10 cellular contexts compared by ENCODE assay signal in genomic region chr7:13017881-13018280, GRCh38.
DNase-seq lines count a peak whose midpoint lies in the region; ATAC-seq and TF ChIP-seq lines count a peak whose summit lies in the region.
"Had no signal": no experiment of that assay in that cellular context is flagged by ENCODE, and none has a peak within 500 bp of the region (broad histone marks: within the 10 kb centered on the region; RNA-seq: fewer than 3 reads in every experiment).

No MANE protein-coding gene starts in this region.

- POLR2A ChIA-PET in CD4-positive, alpha-beta memory T cell (lab: Charles Lee; ENCODE audit: partially characterized antibody): no interaction called here

- no peaks in the 10 kb centered on the region for H3K4me1 Mint-ChIP-seq in CD4-positive, alpha-beta memory T cell

- peak overlapping the region; percentile 29 for H3K4me3 ChIP-seq in HUES6 (ENCODE audit: low read depth, low read length)
- no peak overlapping the region for H3K4me3 ChIP-seq in brain microvascular endothelial cell (ENCODE audit: low read depth, low read length)
- H3K4me3 ChIP-seq in smooth muscle cell: peak overlapping the region; percentile 28
- H3K4me3 ChIP-seq in CD4-positive, alpha-beta memory T cell (ENCODE audit: low read length in 2 of 2): no peak overlapping the region

- H3F3A ChIP-seq in smooth muscle cell (ENCODE audit: low read depth): peaks cover 6% of the 10 kb centered on the region

- H3K4me1 ChIP-seq in HUES6 (ENCODE audit: control insufficient read depth, insufficient read depth, low read length) (peaks cover 40% of the 10 kb centered on the region), smooth muscle cell (ENCODE audit: low read depth) (peaks cover 60% of the 10 kb centered on the region)
- H3K4me1 ChIP-seq in CD4-positive, alpha-beta memory T cell (ENCODE audit: insufficient read depth, low read length): no peaks in the 10 kb centered on the region

- H3K27ac Mint-ChIP-seq in CD4-positive, alpha-beta memory T cell: peak overlapping the region in 1 of 7 donors; percentile 35

- intact Hi-C loops in Right ventricle myocardium inferior (cut with DNase I): no loop called here
- intact Hi-C loops in CD4-positive, alpha-beta memory T cell (cut with micrococcal nuclease): no loop called here

- CTCF ChIA-PET in CD4-positive, alpha-beta memory T cell (lab: Charles Lee; ENCODE audit: partially characterized antibody): no interaction called here

- no peak overlapping the region for H3K4me3 Mint-ChIP-seq in CD4-positive, alpha-beta memory T cell

- peaks cover 3 to 4% of the 10 kb centered on the region in 2 donors for H3K27me3 Mint-ChIP-seq in CD4-positive, alpha-beta memory T cell

- peaks cover 0 to 3% (median 0%) of the 10 kb centered on the region in 8 donors for H3K9me3 Mint-ChIP-seq in CD4-positive, alpha-beta memory T cell

- H3K9ac ChIP-seq in HUES6 (ENCODE audit: low read length) (peak overlapping the region; percentile 76), smooth muscle cell (ENCODE audit: low read depth) (peak overlapping the region; percentile 71)

- peak overlapping the region; percentile 85 for H3K4me2 ChIP-seq in smooth muscle cell

- TF ChIP-seq CTCF in brain microvascular endothelial cell (IDR thresholded peaks at IDR 0.05; ENCODE audit: low read depth, low read length, missing control alignments) (no peak), smooth muscle cell (IDR thresholded peaks at IDR 0.05; ENCODE audit: borderline replicate concordance, insufficient read depth, poor library complexity, severe bottlenecking) (no peak)

- ATAC-seq in Right ventricle myocardium inferior: no peak

- no peaks in the 10 kb centered on the region for H3K36me3 ChIP-seq in HUES6 (ENCODE audit: control insufficient read depth, insufficient read depth, low read length)
- H3K36me3 ChIP-seq in brain microvascular endothelial cell (replicated peaks): no peaks in the 10 kb centered on the region
- H3K36me3 ChIP-seq in smooth muscle cell (ENCODE audit: low read depth): no peaks in the 10 kb centered on the region
- no peaks in the 10 kb centered on the region for H3K36me3 ChIP-seq in CD4-positive, alpha-beta memory T cell (ENCODE audit: insufficient read depth, low read length)

- H3K27ac ChIP-seq in HUES6 (ENCODE audit: low read depth, low read length): peak overlapping the region; percentile 95
- H3K27ac ChIP-seq in brain microvascular endothelial cell: peak overlapping the region; percentile 57
- peak overlapping the region; percentile 94 for H3K27ac ChIP-seq in smooth muscle cell (ENCODE audit: low read depth)
- no peak overlapping the region for H3K27ac ChIP-seq in CD4-positive, alpha-beta memory T cell (ENCODE audit: low read depth, low read length)

- H3K79me2 ChIP-seq in smooth muscle cell (ENCODE audit: low read depth): no peaks in the 10 kb centered on the region

- DNase-seq in brain microvascular endothelial cell (no peak), iris pigment epithelial cell (ENCODE audit: low read depth) (peak; percentile 50), smooth muscle cell (lab: John Stamatoyannopoulos, UW; ENCODE audit: unreplicated experiment) (no peak), Right ventricle myocardium inferior (ENCODE audit: missing footprints) (no peak), iPS-NIHi11 (ENCODE audit: low spot score) (no peak)
- DNase-seq in CD4-positive, alpha-beta memory T cell: no peak
- DNase-seq: activated CD4-positive, alpha-beta T cell treated with anti-CD3 and anti-CD28 coated beads, Interleukin-2, amount 50 U/mL, for 1 hour; erythroblast; NCI-H1417 had no signal

- H3K27me3 ChIP-seq in HUES6 (ENCODE audit: control insufficient read depth, insufficient read depth, low read length): no peaks in the 10 kb centered on the region
- no peaks in the 10 kb centered on the region for H3K27me3 ChIP-seq in brain microvascular endothelial cell (replicated peaks)
- H3K27me3 ChIP-seq in smooth muscle cell (ENCODE audit: low read depth): no peaks in the 10 kb centered on the region
- H3K27me3 ChIP-seq in CD4-positive, alpha-beta memory T cell (ENCODE audit: insufficient read depth, low read length): no peaks in the 10 kb centered on the region

- in situ Hi-C loops in brain microvascular endothelial cell (cut with HindIII; ENCODE audit: low pct_ligation_motif_present, low sequenced_read_pairs): no loop called here

- H3K9me3 ChIP-seq in HUES6 (ENCODE audit: control insufficient read depth, insufficient read depth, low read depth, low read length) (no peaks in the 10 kb centered on the region), smooth muscle cell (replicated peaks; ENCODE audit: low read depth) (no peaks in the 10 kb centered on the region)
- H3K9me3 ChIP-seq in CD4-positive, alpha-beta memory T cell (ENCODE audit: control insufficient read depth in 1 of 2, low read length in 2 of 2): no peaks in the 10 kb centered on the region

- no peaks in the 10 kb centered on the region for H3K36me3 Mint-ChIP-seq in CD4-positive, alpha-beta memory T cell

- no peaks in the 10 kb centered on the region for H4K20me1 ChIP-seq in smooth muscle cell (ENCODE audit: low read depth)

- peak overlapping the region; percentile 61 for H2AFZ ChIP-seq in smooth muscle cell (ENCODE audit: low read depth)

Comparison
In these comparisons a context has a peak if more than half of its experiments do, and no peak if none do; other contexts are left out.
1. H3K4me3 ChIP-seq: peak in HUES6 (single experiment) and smooth muscle cell (single experiment); none in brain microvascular endothelial cell (single experiment) and CD4-positive, alpha-beta memory T cell (0 of 2).